Comparison of ENCODE assay signal across 8 cellular contexts in the genomic region with DNA sequence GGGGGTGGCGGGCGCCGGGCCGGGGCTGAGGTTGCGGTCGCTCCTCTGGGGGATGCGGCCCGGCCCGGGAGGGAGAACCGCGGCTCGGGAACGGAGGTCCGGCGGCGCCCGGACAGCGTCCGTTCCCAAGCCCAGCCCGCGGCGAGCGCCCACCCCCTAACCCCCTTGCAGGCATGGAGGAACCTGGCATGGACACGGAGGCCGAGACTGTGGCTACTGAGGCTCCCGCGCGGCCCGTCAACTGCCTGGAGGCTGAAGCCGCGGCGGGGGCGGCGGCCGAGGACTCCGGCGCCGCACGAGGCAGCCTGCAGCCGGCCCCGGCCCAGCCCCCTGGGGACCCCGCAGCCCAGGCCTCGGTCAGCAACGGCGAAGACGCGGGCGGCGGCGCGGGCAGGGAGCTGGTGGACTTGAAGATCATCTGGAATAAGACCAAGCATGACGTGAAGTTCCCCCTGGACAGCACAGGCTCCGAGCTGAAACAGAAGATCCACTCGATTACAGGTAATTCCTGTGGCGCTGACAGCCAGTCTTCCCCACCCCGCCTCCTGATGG. TPM values are rescaled to one million over a fixed set of nuclear protein-coding genes. Genes with fewer than 3 reads are reported as not detected.
DNase-seq lines count a peak whose midpoint lies in the region; ATAC-seq, FAIRE-seq and TF ChIP-seq lines count a peak whose summit lies in the region.

No MANE protein-coding gene starts in this region.

- H3K9me2 ChIP-seq in Loucy (replicated peaks; ENCODE audit: low read depth, low read length) (no peaks in the 10 kb centered on the region), hepatocyte (replicated peaks; ENCODE audit: insufficient read depth) (no peaks in the 10 kb centered on the region)

- POLR2A ChIA-PET in A549 (lab: Yijun Ruan, JAX), result interaction anchor here (0.5 to 1.2 kb wide), 9 partner anchors 11 to 408 kb away, joined by 3 to 12 read pairs (median 4); a partner anchor contains a TSS

- DNase-seq in A549 (ENCODE audit: low read depth in 1 of 2, low spot score in 1 of 2) (no peak), adipocyte (ENCODE audit: low read depth) (peak; percentile 66), hepatocyte (ENCODE audit: low spot score) (peak; percentile 59), gastrocnemius medialis (peak; percentile 21 to 68), NCI-H774 (lab: John Stamatoyannopoulos, UW) (no peak), KG1 (lab: John Stamatoyannopoulos, UW) (no peak)

- H3K4me1 ChIP-seq in A549, result peaks cover 24% of the 10 kb centered on the region
- H3K4me1 ChIP-seq in Loucy (ENCODE audit: insufficient read depth, low read length, poor library complexity, severe bottlenecking), result peaks cover 45% of the 10 kb centered on the region
- H3K4me1 ChIP-seq in adipocyte (ENCODE audit: control insufficient read depth, insufficient read depth, low read length), result peaks cover 21% of the 10 kb centered on the region
- peaks cover 20% of the 10 kb centered on the region for H3K4me1 ChIP-seq in hepatocyte (ENCODE audit: insufficient read depth)
- H3K4me1 ChIP-seq in gastrocnemius medialis, result peaks cover 51 to 53% of the 10 kb centered on the region in 2 donors

- H3F3A ChIP-seq in Loucy (ENCODE audit: low read depth), result no peaks in the 10 kb centered on the region

- H3K27me3 ChIP-seq in Loucy (ENCODE audit: insufficient read depth, low read length, poor library complexity, severe bottlenecking) (no peaks in the 10 kb centered on the region), adipocyte (replicated peaks; ENCODE audit: control insufficient read depth, insufficient read depth, low read length) (no peaks in the 10 kb centered on the region), hepatocyte (no peaks in the 10 kb centered on the region), gastrocnemius medialis (no peaks in the 10 kb centered on the region)

- intact Hi-C loops in gastrocnemius medialis (cut with DNase I; ENCODE audit: low total_unique reads), result loop anchor here (1.0 to 10.0 kb wide), 6 partner anchors 38 to 1606 kb away; a partner anchor contains a TSS

- H4K20me1 ChIP-seq in Loucy (ENCODE audit: insufficient read depth, low read length, poor library complexity, severe bottlenecking) (peaks cover 26% of the 10 kb centered on the region), hepatocyte (ENCODE audit: insufficient read depth, poor library complexity, severe bottlenecking) (peaks cover 4% of the 10 kb centered on the region)

- in situ Hi-C loops in gastrocnemius medialis (cut with MboI; ENCODE audit: low sequenced_read_pairs in 4 of 4), result loop anchor here in 2 of 4 donors (5.0 kb wide), 2 partner anchors 34 to 39 kb away; a partner anchor contains a TSS

- peak overlapping the region; percentile 86 to 95 for H3K27ac ChIP-seq in A549
- peak overlapping the region; percentile 83 for H3K27ac ChIP-seq in hepatocyte
- peak overlapping the region; percentile 89 to 98 (median 96) for H3K27ac ChIP-seq in gastrocnemius medialis

- FAIRE-seq in A549 (lab: Jason Lieb, UNC), result no peak

- TF ChIP-seq RAD21 in A549 (conservative IDR thresholded peaks at IDR 0.05 in 1 of 2, IDR thresholded peaks at IDR 0.05 in 1 of 2), result no peak

- ATAC-seq in A549 (peak; percentile 39 to 60; a peak in 5 of 6 replicates), GM21367 (IDR thresholded peaks at IDR 0.05; ENCODE audit: unreplicated experiment) (peak; percentile 6), gastrocnemius medialis (peak; percentile 19 to 31)

- TF ChIP-seq EP300 in A549 (IDR thresholded peaks at IDR 0.05), result no peak

- peaks cover 52% of the 10 kb centered on the region for H3K79me2 ChIP-seq in Loucy (ENCODE audit: insufficient read depth, low read length)
- H3K79me2 ChIP-seq in hepatocyte, result peaks cover 49% of the 10 kb centered on the region

- CTCF ChIA-PET in A549 (lab: Yijun Ruan, JAX), result interaction anchor here (0.6 to 2.5 kb wide), 20 partner anchors 8 to 579 kb away, joined by 3 to 20 read pairs (median 4); a partner anchor contains a TSS

- TF ChIP-seq POLR2A in A549 (IDR thresholded peaks at IDR 0.05; ENCODE audit: low read length) (no peak; the same call in 1 of the 2 replicates), gastrocnemius medialis (IDR thresholded peaks at IDR 0.05) (peak in 1 of 2 donors; percentile 1)

- H3K4me2 ChIP-seq in A549, result peak overlapping the region; percentile 91
- peak overlapping the region; percentile 98 for H3K4me2 ChIP-seq in Loucy (ENCODE audit: low read depth, low read length, poor library complexity, severe bottlenecking)
- peak overlapping the region; percentile 97 for H3K4me2 ChIP-seq in hepatocyte

- H3K9me3 ChIP-seq in A549 (no peaks in the 10 kb centered on the region), Loucy (ENCODE audit: insufficient read depth, low read depth, low read length) (no peaks in the 10 kb centered on the region), adipocyte (ENCODE audit: control insufficient read depth, low read length) (no peaks in the 10 kb centered on the region), hepatocyte (ENCODE audit: low read depth) (no peaks in the 10 kb centered on the region), gastrocnemius medialis (no peaks in the 10 kb centered on the region)

- H3K36me3 ChIP-seq in Loucy (ENCODE audit: insufficient read depth, low read length) (peaks cover 16% of the 10 kb centered on the region; the same call in 1 of the 2 replicates), adipocyte (ENCODE audit: control insufficient read depth, insufficient read depth, low read length, severe bottlenecking) (peaks cover 40% of the 10 kb centered on the region), hepatocyte (replicated peaks; ENCODE audit: insufficient read depth, low read depth) (no peaks in the 10 kb centered on the region), gastrocnemius medialis (peaks cover 0 to 42% of the 10 kb centered on the region in 2 donors)

- 7% methylated on average over 12 of the region's 56 CpGs for WGBS in A549 (ENCODE audit: missing lambda C conversion rate)
- 0% methylated on average over 21 of the region's 56 CpGs for WGBS in hepatocyte (ENCODE audit: low lambda C conversion rate, missing lambda C conversion rate)

- peak overlapping the region; percentile 85 for H3K9ac ChIP-seq in Loucy (ENCODE audit: low read depth, low read length, poor library complexity, severe bottlenecking)
- H3K9ac ChIP-seq in adipocyte (ENCODE audit: low read length), result peak overlapping the region; percentile 89

- peak overlapping the region; percentile 85 for H2AFZ ChIP-seq in Loucy (ENCODE audit: low read length)
- peak overlapping the region; percentile 62 for H2AFZ ChIP-seq in hepatocyte

- TF ChIP-seq CTCF in A549 (IDR thresholded peaks at IDR 0.05) (no peak), Loucy (conservative IDR thresholded peaks at IDR 0.05; ENCODE audit: low read length) (no peak), hepatocyte (IDR thresholded peaks at IDR 0.05; ENCODE audit: poor library complexity) (no peak), gastrocnemius medialis (IDR thresholded peaks at IDR 0.05 in 4 of 5, conservative IDR thresholded peaks at IDR 0.05 in 1 of 5) (no peak)

- H3K4me3 ChIP-seq in A549, result peak overlapping the region; percentile 88
- peak overlapping the region; percentile 94 for H3K4me3 ChIP-seq in Loucy (ENCODE audit: low read length, poor library complexity, severe bottlenecking)
- peak overlapping the region; percentile 89 for H3K4me3 ChIP-seq in adipocyte (ENCODE audit: low read length)
- peak overlapping the region; percentile 59 for H3K4me3 ChIP-seq in hepatocyte
- peak overlapping the region; percentile 63 to 84 (median 74) for H3K4me3 ChIP-seq in gastrocnemius medialis

TF ChIP-seq in A549, 52 proteins besides CTCF, POLR2A, EP300 and RAD21:
- TF ChIP-seq KDM5A (IDR thresholded peaks at IDR 0.05), result peak; percentile 70; the same call in 1 of the 2 replicates
- TF ChIP-seq EHF (CRISPR knock-in tag; IDR thresholded peaks at IDR 0.05), result no peak
- peak; percentile 77; the same call in 1 of the 2 replicates for TF ChIP-seq PHF8 (IDR thresholded peaks at IDR 0.05; ENCODE audit: borderline replicate concordance, low read depth)
- TF ChIP-seq JUN (IDR thresholded peaks at IDR 0.05), result 0 out of 5 replicates have a peak, but pooled peaks of 1 of the 2 experiments have one; percentile 14

RNA-seq across cellular contexts. Expression of a gene that starts 0.3 kb away (rescaled TPM):
- polyA plus RNA-seq in A549 (2011; rRNA removed) (75.2 and 78.0 TPM in 2 replicates), A549 (2017; fragmentation: RNase III; extraction: RNeasy Plus Mini Kit Qiagen cat#74134 plus additional on column Dnase treatment) (58.1 to 60.0 TPM (median 58.6 TPM) in 3 replicates), hepatocyte (44.5 and 48.6 TPM in 2 replicates)
- polyA plus RNA-seq in A549 (2012; cell fraction: cytosol; rRNA removed), result 44.6 and 58.7 TPM in 2 replicates
- polyA plus RNA-seq in A549 (2012; cell fraction: nucleus; rRNA removed), result 67.0 and 70.2 TPM in 2 replicates
- 41.5 and 46.0 TPM in 2 replicates for polyA minus RNA-seq in A549 (2011; rRNA and poly(A)+ RNA removed)
- total RNA-seq in hepatocyte (107 TPM in 2 replicates), gastrocnemius medialis (100 to 1,000 TPM; 133 to 367 (median 317) TPM)

RNA-seq across cellular contexts. Expression of a gene that starts 0.7 kb away (rescaled TPM):
- polyA plus RNA-seq in A549 (2011; rRNA removed) (45.2 and 68.6 TPM in 2 replicates), A549 (2017; fragmentation: RNase III; extraction: RNeasy Plus Mini Kit Qiagen cat#74134 plus additional on column Dnase treatment) (25.2 to 30.8 TPM (median 30.4 TPM) in 3 replicates), hepatocyte (23.1 and 25.2 TPM in 2 replicates)
- 44.6 and 62.3 TPM in 2 replicates for polyA plus RNA-seq in A549 (2012; cell fraction: cytosol; rRNA removed)
- 74.4 and 108 TPM in 2 replicates for polyA plus RNA-seq in A549 (2012; cell fraction: nucleus; rRNA removed)
- 70.7 and 82.2 TPM in 2 replicates for polyA minus RNA-seq in A549 (2011; rRNA and poly(A)+ RNA removed)
- total RNA-seq in hepatocyte (19.0 and 26.5 TPM in 2 replicates), gastrocnemius medialis (10 to 100 TPM in 3 of 4 donors, 1 to 10 TPM in 1; 8.4 to 39.6 (median 19.3) TPM)

RNA-seq across cellular contexts. Expression of a gene that starts 38.3 kb away (rescaled TPM):
- polyA plus RNA-seq in A549 (2011; rRNA removed) (160 and 277 TPM in 2 replicates), A549 (2017; fragmentation: RNase III; extraction: RNeasy Plus Mini Kit Qiagen cat#74134 plus additional on column Dnase treatment) (162 to 168 TPM (median 167 TPM) in 3 replicates), hepatocyte (218 and 243 TPM in 2 replicates)
- 232 and 264 TPM in 2 replicates for polyA plus RNA-seq in A549 (2012; cell fraction: cytosol; rRNA removed)
- polyA plus RNA-seq in A549 (2012; cell fraction: nucleus; rRNA removed), result 116 and 154 TPM in 2 replicates
- 20.4 and 24.2 TPM in 2 replicates for polyA minus RNA-seq in A549 (2011; rRNA and poly(A)+ RNA removed)
- total RNA-seq in hepatocyte (119 and 135 TPM in 2 replicates), gastrocnemius medialis (100 to 1,000 TPM; 166 to 400 (median 323) TPM)

RNA-seq across cellular contexts. Expression of a gene that starts 47.6 kb away (rescaled TPM):
- 56.9 and 57.9 TPM in 2 replicates for polyA plus RNA-seq in A549 (2011; rRNA removed)
- 25.6 and 31.0 TPM in 2 replicates for polyA plus RNA-seq in A549 (2012; cell fraction: cytosol; rRNA removed)
- polyA plus RNA-seq in A549 (2012; cell fraction: nucleus; rRNA removed), result 47.8 and 53.9 TPM in 2 replicates
- 29.9 to 33.1 TPM (median 32.7 TPM) in 3 replicates for polyA plus RNA-seq in A549 (2017; fragmentation: RNase III; extraction: RNeasy Plus Mini Kit Qiagen cat#74134 plus additional on column Dnase treatment)
- 41.6 and 45.3 TPM in 2 replicates for polyA minus RNA-seq in A549 (2011; rRNA and poly(A)+ RNA removed)
- total RNA-seq in hepatocyte, result 42.4 and 56.4 TPM in 2 replicates
- 73.1 and 76.6 TPM in 2 replicates for polyA plus RNA-seq in hepatocyte
- 10 to 100 TPM; 31.0 to 79.9 (median 48.8) TPM for total RNA-seq in gastrocnemius medialis

Comparison
In these comparisons a context has a peak if more than half of its experiments do, and no peak if none do; other contexts are left out.
1. DNase-seq: peak in adipocyte (single experiment), hepatocyte (single experiment) and gastrocnemius medialis (2 of 2); none in A549 (0 of 2), NCI-H774 (single experiment) and KG1 (single experiment).
2. Peak in every context shown above with its lines, with median percentiles within 50 percentile points of each other: ATAC-seq, H3K27ac ChIP-seq, H3K4me2 ChIP-seq and H3K4me3 ChIP-seq.